Comparison of ENCODE assay signal across 1 cellular context in the genomic region with DNA sequence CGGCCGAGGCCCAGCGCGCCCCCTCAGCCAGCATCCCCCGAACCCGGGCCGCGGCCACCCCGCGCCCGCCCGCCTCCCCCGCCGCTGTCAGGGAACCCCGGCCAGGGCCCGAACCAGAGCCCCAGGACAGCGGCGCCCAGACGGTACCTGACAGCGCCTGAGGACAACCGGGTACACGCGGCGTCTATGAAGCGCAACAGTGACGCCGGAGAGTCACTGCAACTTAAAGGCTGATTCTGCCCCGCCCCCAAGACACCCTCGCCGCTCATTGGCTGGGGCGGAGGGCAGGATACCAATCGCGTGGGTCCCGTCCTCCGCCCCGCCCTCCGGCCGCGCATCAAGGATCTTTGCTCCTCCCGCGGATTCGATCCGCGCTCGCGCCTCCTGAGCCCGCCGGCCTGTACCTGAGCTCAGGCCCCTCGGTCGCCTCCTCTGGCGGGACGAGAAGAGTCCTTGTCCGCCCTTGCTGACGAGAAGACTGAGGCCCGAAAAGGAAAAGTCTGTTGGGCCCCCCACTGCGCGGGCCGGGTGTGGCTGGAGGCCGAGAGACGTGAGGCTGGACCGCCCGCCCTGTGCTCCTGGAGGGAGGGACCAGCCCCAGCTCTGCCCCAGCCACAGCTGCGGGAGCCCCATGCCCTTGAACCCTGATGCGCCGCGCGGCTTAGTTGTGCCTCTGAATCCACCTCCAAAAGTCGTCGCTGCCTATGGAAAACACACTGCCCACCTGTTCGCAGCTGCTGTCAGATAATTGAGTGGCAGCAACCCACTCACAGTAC.
A peak's percentile ranks its signal among the peaks of the same experiment; 100 is the strongest.
TF ChIP-seq lines count a peak whose summit lies in the region.

A gene (minus strand): TSS at position 198 of the 776 bp plus-strand sequence. CDS start 6,752 bp downstream, outside the sequence.

TF ChIP-seq in HepG2, 621 proteins besides CTCF, POLR2A, EP300 and RAD21 (continued from another document and continues in another):
- TF ChIP-seq, protein P1, sequence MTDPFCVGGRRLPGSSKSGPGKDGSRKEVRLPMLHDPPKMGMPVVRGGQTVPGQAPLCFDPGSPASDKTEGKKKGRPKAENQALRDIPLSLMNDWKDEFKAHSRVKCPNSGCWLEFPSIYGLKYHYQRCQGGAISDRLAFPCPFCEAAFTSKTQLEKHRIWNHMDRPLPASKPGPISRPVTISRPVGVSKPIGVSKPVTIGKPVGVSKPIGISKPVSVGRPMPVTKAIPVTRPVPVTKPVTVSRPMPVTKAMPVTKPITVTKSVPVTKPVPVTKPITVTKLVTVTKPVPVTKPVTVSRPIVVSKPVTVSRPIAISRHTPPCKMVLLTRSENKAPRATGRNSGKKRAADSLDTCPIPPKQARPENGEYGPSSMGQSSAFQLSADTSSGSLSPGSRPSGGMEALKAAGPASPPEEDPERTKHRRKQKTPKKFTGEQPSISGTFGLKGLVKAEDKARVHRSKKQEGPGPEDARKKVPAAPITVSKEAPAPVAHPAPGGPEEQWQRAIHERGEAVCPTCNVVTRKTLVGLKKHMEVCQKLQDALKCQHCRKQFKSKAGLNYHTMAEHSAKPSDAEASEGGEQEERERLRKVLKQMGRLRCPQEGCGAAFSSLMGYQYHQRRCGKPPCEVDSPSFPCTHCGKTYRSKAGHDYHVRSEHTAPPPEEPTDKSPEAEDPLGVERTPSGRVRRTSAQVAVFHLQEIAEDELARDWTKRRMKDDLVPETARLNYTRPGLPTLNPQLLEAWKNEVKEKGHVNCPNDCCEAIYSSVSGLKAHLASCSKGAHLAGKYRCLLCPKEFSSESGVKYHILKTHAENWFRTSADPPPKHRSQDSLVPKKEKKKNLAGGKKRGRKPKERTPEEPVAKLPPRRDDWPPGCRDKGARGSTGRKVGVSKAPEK (CRISPR knock-in tag; IDR thresholded peaks at IDR 0.05; ENCODE audit: borderline replicate concordance), result no peak
- TF ChIP-seq ZNF326 (CRISPR knock-in tag; IDR thresholded peaks at IDR 0.05; ENCODE audit: borderline replicate concordance), result no peak
- TF ChIP-seq, protein P2, sequence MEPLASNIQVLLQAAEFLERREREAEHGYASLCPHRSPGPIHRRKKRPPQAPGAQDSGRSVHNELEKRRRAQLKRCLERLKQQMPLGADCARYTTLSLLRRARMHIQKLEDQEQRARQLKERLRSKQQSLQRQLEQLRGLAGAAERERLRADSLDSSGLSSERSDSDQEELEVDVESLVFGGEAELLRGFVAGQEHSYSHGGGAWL (CRISPR knock-in tag; IDR thresholded peaks at IDR 0.05), result 0 out of 2 replicates have a peak, but pooled peaks have one; percentile 38
- TF ChIP-seq ZFP1 (CRISPR knock-in tag; IDR thresholded peaks at IDR 0.05), result no peak
- TF ChIP-seq ZNF772 (CRISPR knock-in tag; IDR thresholded peaks at IDR 0.05), result no peak
- TF ChIP-seq, protein P3, sequence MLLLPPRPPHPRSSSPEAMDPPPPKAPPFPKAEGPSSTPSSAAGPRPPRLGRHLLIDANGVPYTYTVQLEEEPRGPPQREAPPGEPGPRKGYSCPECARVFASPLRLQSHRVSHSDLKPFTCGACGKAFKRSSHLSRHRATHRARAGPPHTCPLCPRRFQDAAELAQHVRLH (CRISPR knock-in tag; IDR thresholded peaks at IDR 0.05; ENCODE audit: borderline replicate concordance, low read depth), result no peak
- no peak for TF ChIP-seq SMARCE1 (IDR thresholded peaks at IDR 0.05; ENCODE audit: borderline replicate concordance)
- TF ChIP-seq MAFK (conservative IDR thresholded peaks at IDR 0.05 in 1 of 2, IDR thresholded peaks at IDR 0.05 in 1 of 2; ENCODE audit: low read length in 2 of 2), result no peak
- TF ChIP-seq, protein P4, sequence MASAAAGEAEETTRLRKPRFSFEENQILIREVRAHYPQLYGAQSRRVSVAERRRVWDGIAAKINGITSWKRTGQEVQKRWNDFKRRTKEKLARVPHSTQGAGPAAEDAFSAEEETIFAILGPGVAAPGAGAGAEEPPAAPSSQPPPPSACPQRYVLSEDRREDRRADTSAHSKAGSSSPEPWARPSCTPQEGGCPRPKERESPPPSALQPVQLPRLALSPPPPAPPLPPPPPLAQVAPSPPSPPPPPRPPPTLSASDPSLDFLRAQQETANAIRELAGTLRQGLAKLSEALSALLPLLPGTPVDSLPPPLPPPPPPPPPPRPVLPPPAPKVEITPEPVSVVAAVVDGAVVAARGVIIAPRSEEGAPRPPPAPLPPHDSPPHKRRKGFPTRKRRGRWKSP (CRISPR knock-in tag; IDR thresholded peaks at IDR 0.05), result peak; percentile 48; the same call in 1 of the 2 replicates
- no peak for TF ChIP-seq PPARG (CRISPR knock-in tag; conservative IDR thresholded peaks at IDR 0.05)
- no peak for TF ChIP-seq SMAD9 (CRISPR knock-in tag; IDR thresholded peaks at IDR 0.05)
- TF ChIP-seq, protein P5, sequence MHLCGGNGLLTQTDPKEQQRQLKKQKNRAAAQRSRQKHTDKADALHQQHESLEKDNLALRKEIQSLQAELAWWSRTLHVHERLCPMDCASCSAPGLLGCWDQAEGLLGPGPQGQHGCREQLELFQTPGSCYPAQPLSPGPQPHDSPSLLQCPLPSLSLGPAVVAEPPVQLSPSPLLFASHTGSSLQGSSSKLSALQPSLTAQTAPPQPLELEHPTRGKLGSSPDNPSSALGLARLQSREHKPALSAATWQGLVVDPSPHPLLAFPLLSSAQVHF (CRISPR knock-in tag; IDR thresholded peaks at IDR 0.05), result no peak
- no peak for TF ChIP-seq NFKBIZ (CRISPR knock-in tag; IDR thresholded peaks at IDR 0.05)
- no peak for TF ChIP-seq ZNF496 (CRISPR knock-in tag; IDR thresholded peaks at IDR 0.05; ENCODE audit: insufficient replicate concordance)
- TF ChIP-seq ZFP36L1 (CRISPR knock-in tag; IDR thresholded peaks at IDR 0.05), result no peak; the same call in 1 of the 2 replicates
- no peak for TF ChIP-seq ZNF570 (CRISPR knock-in tag; IDR thresholded peaks at IDR 0.05; ENCODE audit: borderline replicate concordance)
- TF ChIP-seq, protein P6, sequence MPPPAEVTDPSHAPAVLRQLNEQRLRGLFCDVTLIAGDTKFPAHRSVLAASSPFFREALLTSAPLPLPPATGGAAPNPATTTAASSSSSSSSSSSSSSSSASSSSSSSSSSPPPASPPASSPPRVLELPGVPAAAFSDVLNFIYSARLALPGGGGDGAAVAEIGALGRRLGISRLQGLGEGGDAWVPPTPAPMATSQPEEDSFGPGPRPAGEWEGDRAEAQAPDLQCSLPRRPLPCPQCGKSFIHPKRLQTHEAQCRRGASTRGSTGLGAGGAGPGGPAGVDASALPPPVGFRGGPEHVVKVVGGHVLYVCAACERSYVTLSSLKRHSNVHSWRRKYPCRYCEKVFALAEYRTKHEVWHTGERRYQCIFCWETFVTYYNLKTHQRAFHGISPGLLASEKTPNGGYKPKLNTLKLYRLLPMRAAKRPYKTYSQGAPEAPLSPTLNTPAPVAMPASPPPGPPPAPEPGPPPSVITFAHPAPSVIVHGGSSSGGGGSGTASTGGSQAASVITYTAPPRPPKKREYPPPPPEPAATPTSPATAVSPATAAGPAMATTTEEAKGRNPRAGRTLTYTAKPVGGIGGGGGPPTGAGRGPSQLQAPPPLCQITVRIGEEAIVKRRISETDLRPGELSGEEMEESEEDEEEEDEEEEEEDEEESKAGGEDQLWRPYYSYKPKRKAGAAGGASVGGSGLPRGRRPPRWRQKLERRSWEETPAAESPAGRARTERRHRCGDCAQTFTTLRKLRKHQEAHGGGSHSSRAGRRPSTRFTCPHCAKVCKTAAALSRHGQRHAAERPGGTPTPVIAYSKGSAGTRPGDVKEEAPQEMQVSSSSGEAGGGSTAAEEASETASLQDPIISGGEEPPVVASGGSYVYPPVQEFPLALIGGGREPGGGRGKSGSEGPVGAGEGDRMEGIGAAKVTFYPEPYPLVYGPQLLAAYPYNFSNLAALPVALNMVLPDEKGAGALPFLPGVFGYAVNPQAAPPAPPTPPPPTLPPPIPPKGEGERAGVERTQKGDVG (CRISPR knock-in tag; IDR thresholded peaks at IDR 0.05; ENCODE audit: borderline replicate concordance), result no peak
- peak; percentile 44; the same call in 1 of the 2 replicates for TF ChIP-seq CBX5 (CRISPR knock-in tag; IDR thresholded peaks at IDR 0.05; ENCODE audit: borderline replicate concordance)
- TF ChIP-seq, protein P7, sequence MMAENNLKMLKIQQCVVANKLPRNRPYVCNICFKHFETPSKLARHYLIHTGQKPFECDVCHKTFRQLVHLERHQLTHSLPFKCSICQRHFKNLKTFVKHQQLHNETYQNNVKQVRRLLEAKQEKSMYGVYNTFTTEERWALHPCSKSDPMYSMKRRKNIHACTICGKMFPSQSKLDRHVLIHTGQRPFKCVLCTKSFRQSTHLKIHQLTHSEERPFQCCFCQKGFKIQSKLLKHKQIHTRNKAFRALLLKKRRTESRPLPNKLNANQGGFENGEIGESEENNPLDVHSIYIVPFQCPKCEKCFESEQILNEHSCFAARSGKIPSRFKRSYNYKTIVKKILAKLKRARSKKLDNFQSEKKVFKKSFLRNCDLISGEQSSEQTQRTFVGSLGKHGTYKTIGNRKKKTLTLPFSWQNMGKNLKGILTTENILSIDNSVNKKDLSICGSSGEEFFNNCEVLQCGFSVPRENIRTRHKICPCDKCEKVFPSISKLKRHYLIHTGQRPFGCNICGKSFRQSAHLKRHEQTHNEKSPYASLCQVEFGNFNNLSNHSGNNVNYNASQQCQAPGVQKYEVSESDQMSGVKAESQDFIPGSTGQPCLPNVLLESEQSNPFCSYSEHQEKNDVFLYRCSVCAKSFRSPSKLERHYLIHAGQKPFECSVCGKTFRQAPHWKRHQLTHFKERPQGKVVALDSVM (CRISPR knock-in tag; IDR thresholded peaks at IDR 0.05), result peak; percentile 61; the same call in 1 of the 2 replicates
- TF ChIP-seq HOXA7 (CRISPR knock-in tag; IDR thresholded peaks at IDR 0.05), result no peak
- no peak for TF ChIP-seq ZNF207 (IDR thresholded peaks at IDR 0.05; ENCODE audit: borderline replicate concordance)
- no peak for TF ChIP-seq SUZ12 (IDR thresholded peaks at IDR 0.05; ENCODE audit: low read depth, low read length)
- TF ChIP-seq CREM (IDR thresholded peaks at IDR 0.05), result peak; percentile 59; the same call in 1 of the 2 replicates
- no peak for TF ChIP-seq CREM (CRISPR knock-in tag; IDR thresholded peaks at IDR 0.05)
- no peak for TF ChIP-seq RFX1 (IDR thresholded peaks at IDR 0.05)
- TF ChIP-seq ZNF260 (CRISPR knock-in tag; IDR thresholded peaks at IDR 0.05; ENCODE audit: borderline replicate concordance, low read depth), result no peak
- TF ChIP-seq ZNF598 (CRISPR knock-in tag; IDR thresholded peaks at IDR 0.05; ENCODE audit: borderline replicate concordance), result no peak; the same call in 1 of the 2 replicates
- TF ChIP-seq ZNF607 (CRISPR knock-in tag; IDR thresholded peaks at IDR 0.05; ENCODE audit: borderline replicate concordance), result no peak; the same call in 1 of the 2 replicates
- TF ChIP-seq ZNF333 (CRISPR knock-in tag; IDR thresholded peaks at IDR 0.05; ENCODE audit: borderline replicate concordance), result no peak
- no peak for TF ChIP-seq ZNF720 (CRISPR knock-in tag; IDR thresholded peaks at IDR 0.05)
- TF ChIP-seq, protein P8, sequence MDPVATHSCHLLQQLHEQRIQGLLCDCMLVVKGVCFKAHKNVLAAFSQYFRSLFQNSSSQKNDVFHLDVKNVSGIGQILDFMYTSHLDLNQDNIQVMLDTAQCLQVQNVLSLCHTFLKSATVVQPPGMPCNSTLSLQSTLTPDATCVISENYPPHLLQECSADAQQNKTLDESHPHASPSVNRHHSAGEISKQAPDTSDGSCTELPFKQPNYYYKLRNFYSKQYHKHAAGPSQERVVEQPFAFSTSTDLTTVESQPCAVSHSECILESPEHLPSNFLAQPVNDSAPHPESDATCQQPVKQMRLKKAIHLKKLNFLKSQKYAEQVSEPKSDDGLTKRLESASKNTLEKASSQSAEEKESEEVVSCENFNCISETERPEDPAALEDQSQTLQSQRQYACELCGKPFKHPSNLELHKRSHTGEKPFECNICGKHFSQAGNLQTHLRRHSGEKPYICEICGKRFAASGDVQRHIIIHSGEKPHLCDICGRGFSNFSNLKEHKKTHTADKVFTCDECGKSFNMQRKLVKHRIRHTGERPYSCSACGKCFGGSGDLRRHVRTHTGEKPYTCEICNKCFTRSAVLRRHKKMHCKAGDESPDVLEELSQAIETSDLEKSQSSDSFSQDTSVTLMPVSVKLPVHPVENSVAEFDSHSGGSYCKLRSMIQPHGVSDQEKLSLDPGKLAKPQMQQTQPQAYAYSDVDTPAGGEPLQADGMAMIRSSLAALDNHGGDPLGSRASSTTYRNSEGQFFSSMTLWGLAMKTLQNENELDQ (CRISPR knock-in tag; IDR thresholded peaks at IDR 0.05; ENCODE audit: borderline replicate concordance), result 0 out of 2 replicates have a peak, but pooled peaks have one; percentile 10
- peak; percentile 54 for TF ChIP-seq SKI (IDR thresholded peaks at IDR 0.05; ENCODE audit: partially characterized antibody)
- no peak for TF ChIP-seq JUNB (CRISPR knock-in tag; IDR thresholded peaks at IDR 0.05; ENCODE audit: borderline replicate concordance)
- 0 out of 2 replicates have a peak, but pooled peaks have one; percentile 52 for TF ChIP-seq PRMT3 (CRISPR knock-in tag; IDR thresholded peaks at IDR 0.05; ENCODE audit: borderline replicate concordance, low read depth)
